Comparison of ENCODE assay signal across 6 cellular contexts in genomic region chr1:230040440-230040839, GRCh38.
"Had no signal": no experiment of that assay in that cellular context is flagged by ENCODE, and none has a peak within 500 bp of the region (broad histone marks: within the 10 kb centered on the region; RNA-seq: fewer than 3 reads in every experiment).

No MANE protein-coding gene starts in this region.

- H3K9ac ChIP-seq: KMS-11 had no signal

- DNase-seq: IMR-90, KBM-7, KG1 had no signal

- H3K27ac ChIP-seq: HL-60, KMS-11 had no signal

- FAIRE-seq: HTR-8/SVneo had no signal

- H3K4me2 ChIP-seq: KMS-11 had no signal
